In the genomic region with DNA sequence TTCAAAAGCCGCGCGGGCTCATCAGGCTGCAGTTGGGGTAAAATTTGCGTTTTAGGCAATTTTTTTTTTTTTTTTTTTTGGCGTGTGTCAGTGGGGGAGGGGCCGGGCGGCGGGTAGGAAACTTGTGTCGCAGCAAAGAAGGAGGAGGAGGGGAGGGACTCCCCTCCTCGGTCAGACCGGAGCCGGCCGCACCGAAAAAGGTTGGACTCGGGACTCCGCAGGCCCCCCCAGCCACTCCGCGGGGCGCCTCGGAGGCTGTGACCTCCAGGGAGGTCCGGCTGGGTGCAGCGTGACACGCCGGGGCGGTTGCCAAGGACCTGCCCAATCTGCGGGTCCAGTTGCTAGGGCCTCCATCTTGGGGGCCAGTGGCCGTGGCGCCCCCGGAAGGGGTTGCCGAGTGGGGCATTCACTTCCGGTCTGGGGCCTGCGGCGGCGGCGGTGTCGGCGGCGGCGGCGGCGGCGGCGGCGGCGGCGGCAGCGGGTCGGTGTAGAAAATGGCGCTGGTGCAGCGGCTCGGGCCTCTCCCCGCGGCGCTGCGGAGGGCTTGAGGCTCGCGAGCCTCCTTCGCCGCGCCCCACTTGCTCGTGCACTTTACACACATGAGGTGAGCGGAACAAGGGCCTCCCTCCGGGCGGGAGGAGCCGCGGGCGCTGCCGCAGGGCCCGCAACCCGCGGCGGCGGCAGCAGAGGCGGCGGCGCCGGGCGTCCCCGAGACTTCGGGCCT, we compare ENCODE assay signal across 8 cellular contexts. TPM values are rescaled to one million over a fixed set of nuclear protein-coding genes. Genes with fewer than 3 reads are reported as not detected.
A peak's percentile ranks its signal among the peaks of the same experiment; 100 is the strongest.
DNase-seq lines count a peak whose midpoint lies in the region; ATAC-seq, FAIRE-seq and TF ChIP-seq lines count a peak whose summit lies in the region.

Gene TNRC6A, plus strand, starts transcription at position 409 of the 724 bp plus-strand sequence. Its CDS starts 191 bp downstream, at position 600.

- FAIRE-seq in GM12891 (lab: Jason Lieb, UNC): peak; percentile 89

- H3K27ac ChIP-seq in psoas muscle: peak within 1 kb of the TSS; percentile 94
- H3K27ac ChIP-seq in urinary bladder (ENCODE audit: low read depth): peak within 1 kb of the TSS; percentile 95

- peaks cover 5% of the 10 kb centered on the region for H3K36me3 Mint-ChIP-seq in T-helper 17 cell (ENCODE audit: low read depth)

- peak within 1 kb of the TSS; percentile 96 for H3K4me3 Mint-ChIP-seq in T-helper 17 cell

- H3K4me1 ChIP-seq in psoas muscle: peaks cover 31% of the 10 kb centered on the region
- no peaks in the 10 kb centered on the region for H3K4me1 ChIP-seq in urinary bladder (ENCODE audit: insufficient read depth)

- H3K36me3 ChIP-seq in psoas muscle (ENCODE audit: insufficient read depth in 1 of 2, low read depth in 1 of 2): peaks cover 0 to 17% of the 10 kb centered on the region in 2 donors
- H3K36me3 ChIP-seq in urinary bladder (ENCODE audit: insufficient read depth): no peaks in the 10 kb centered on the region

- H3K9me3 ChIP-seq in T-helper 17 cell (ENCODE audit: control insufficient read depth, low read length, poor library complexity, severe bottlenecking) (no peaks in the 10 kb centered on the region), psoas muscle (no peaks in the 10 kb centered on the region)

- 0 to 1% (median 0%) methylated on average over 44 to 80 of the region's 80 CpGs for WGBS in psoas muscle, 3 donors
- WGBS in urinary bladder: under 1% methylated on average over 80 of the region's 80 CpGs

- no peak; the same call in 1 of the 2 replicates for TF ChIP-seq POLR2A in GM12891 (IDR thresholded peaks at IDR 0.05; ENCODE audit: low read depth, low read length)

- ATAC-seq in HG02642 (IDR thresholded peaks at IDR 0.05; ENCODE audit: poor library complexity, unreplicated experiment) (peak; percentile 96), T-helper 17 cell (peak; percentile 84), left ventricle myocardium superior (peak; percentile 95), psoas muscle (peak; percentile 97 to 99 (median 98))

- H3K4me1 Mint-ChIP-seq in T-helper 17 cell: peaks cover 36% of the 10 kb centered on the region

- no peak for TF ChIP-seq CTCF in psoas muscle (IDR thresholded peaks at IDR 0.05)

- intact Hi-C loops in left ventricle myocardium superior (cut with micrococcal nuclease): no loop called here
- intact Hi-C loops in psoas muscle (cut with DNase I): no loop called here

- no peaks in the 10 kb centered on the region for H3K27me3 ChIP-seq in psoas muscle (ENCODE audit: insufficient read depth in 3 of 3, low read length in 2 of 3)

- peak within 1 kb of the TSS; percentile 97 for H3K27ac Mint-ChIP-seq in T-helper 17 cell

- H3K4me3 ChIP-seq in psoas muscle (peak within 1 kb of the TSS; percentile 90), urinary bladder (ENCODE audit: low read depth, low read length) (peak within 1 kb of the TSS; percentile 100)

- no peaks in the 10 kb centered on the region for H3K27me3 Mint-ChIP-seq in T-helper 17 cell

- peak; percentile 91 for DNase-seq in GM12891 (ENCODE audit: insufficient read length, low spot score)
- DNase-seq in NCI-H128 (lab: John Stamatoyannopoulos, UW; ENCODE audit: unreplicated experiment): peak; percentile 55
- peak; percentile 62 to 69 (median 64) for DNase-seq in T-helper 17 cell
- DNase-seq in amygdala (lab: John Stamatoyannopoulos, UW): peak; percentile 24 to 93 (median 80)
- peak; percentile 95 for DNase-seq in left ventricle myocardium superior
- peak; percentile 92 to 97 for DNase-seq in psoas muscle

TF ChIP-seq in GM12891, 5 proteins besides CTCF, POLR2A, EP300 and RAD21:
- TF ChIP-seq POLR2AphosphoS5 (IDR thresholded peaks at IDR 0.05; ENCODE audit: low read depth, low read length): 0 out of 2 replicates have a peak, but pooled peaks have one; percentile 21
- TF ChIP-seq PAX5 (IDR thresholded peaks at IDR 0.05; ENCODE audit: insufficient read depth, low read length, severe bottlenecking): peak; percentile 48
- no peak for TF ChIP-seq SPI1 (IDR thresholded peaks at IDR 0.05; ENCODE audit: low read depth, low read length)
- peak; percentile 53 for TF ChIP-seq TAF1 (IDR thresholded peaks at IDR 0.05; ENCODE audit: low read depth, low read length)
- no peak for TF ChIP-seq POU2F2 (IDR thresholded peaks at IDR 0.05; ENCODE audit: low read depth, low read length)

RNA-seq across cellular contexts. Expression of gene TNRC6A, which starts in this region (rescaled TPM):
- 9.6 TPM for polyA plus RNA-seq in GM12891 (2012; ENCODE audit: low read depth, missing spikeins)
- total RNA-seq in T-helper 17 cell (10 to 100 TPM; 71.5 to 72.1 TPM), left ventricle myocardium superior (37.0 TPM), psoas muscle (10 to 100 TPM; 14.5 to 30.1 (median 24.6) TPM), urinary bladder (72.8 TPM)
- polyA plus RNA-seq in psoas muscle (10 to 100 TPM in 2 of 3 donors, 1 to 10 TPM in 1; 6.4 to 20.9 (median 12.2) TPM), urinary bladder (20.9 TPM)

Comparison
In these comparisons a context has a peak if more than half of its experiments do, and no peak if none do; other contexts are left out.
1. Peak in every context shown above with its lines: DNase-seq, ATAC-seq, H3K4me3 ChIP-seq and H3K27ac ChIP-seq.